In the genomic region with DNA sequence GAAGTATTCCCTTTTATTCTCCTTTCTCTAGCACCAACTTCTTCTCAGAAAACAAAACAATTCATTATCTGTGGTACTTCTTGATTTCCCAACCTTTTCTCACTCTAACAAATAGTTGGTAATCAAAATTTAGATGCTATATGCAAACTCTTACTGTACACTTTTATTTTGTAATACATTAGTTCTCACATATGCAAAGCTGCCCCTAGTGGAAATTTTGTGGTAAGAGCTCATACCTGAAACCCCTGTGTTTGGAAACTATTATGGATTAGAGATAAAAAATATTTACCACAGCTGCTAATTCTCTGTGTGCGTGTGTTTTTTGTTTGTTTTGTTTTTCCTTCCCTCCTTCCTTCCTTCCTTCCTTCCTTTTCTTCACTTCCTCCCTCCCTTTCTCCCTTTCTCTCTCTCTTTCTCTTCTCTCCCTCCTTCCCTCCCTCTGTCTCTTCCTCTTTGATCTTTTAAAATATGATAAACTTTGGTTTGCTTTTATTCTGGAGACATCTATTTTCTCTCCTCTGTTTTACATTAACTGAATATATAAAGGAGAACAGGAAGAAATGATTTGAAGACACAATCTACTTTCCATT, we compare ENCODE assay signal across 10 cellular contexts.
A peak's percentile ranks its signal among the peaks of the same experiment; 100 is the strongest.
DNase-seq lines count a peak whose midpoint lies in the region; ATAC-seq, FAIRE-seq and TF ChIP-seq lines count a peak whose summit lies in the region.
"Had no signal": no experiment of that assay in that cellular context is flagged by ENCODE, and none has a peak within 500 bp of the region (broad histone marks: within the 10 kb centered on the region; RNA-seq: fewer than 3 reads in every experiment).

No MANE protein-coding gene starts in this region.

- DNase-seq in A673 (ENCODE audit: low spot score) (peak; percentile 42), HEK293T (ENCODE audit: extremely low spot score) (peak; percentile 43), RCC 7860 (ENCODE audit: low spot score) (peak; percentile 8), epithelial cell of esophagus (ENCODE audit: low read depth) (peak; percentile 49), GM12891 (ENCODE audit: insufficient read length, low spot score) (no peak), GDM1 (lab: John Stamatoyannopoulos, UW) (no peak), NCI-H2029 treated with DMSO at 0.1 percent for 48 hours (lab: John Stamatoyannopoulos, UW) (no peak)
- DNase-seq: activated CD8-positive, alpha-beta T cell treated with anti-CD3 and anti-CD28 coated beads for 36 hours had no signal

- no peak overlapping the region for H3K27ac ChIP-seq in A673 (ENCODE audit: low read depth, low read length, poor library complexity, severe bottlenecking)
- H3K27ac ChIP-seq: neutrophil had no signal

- BruUV-seq in A673 (replicated peaks; lab: Mats Ljungman, UMichigan) = no TSS peak

- H3K4me1 ChIP-seq in A673 (ENCODE audit: insufficient read depth, low read length, poor library complexity, severe bottlenecking) = peaks cover 8% of the 10 kb centered on the region

- peak; percentile 64 for TF ChIP-seq CTCF in A673 (conservative IDR thresholded peaks at IDR 0.05; ENCODE audit: low read depth, low read length)
- TF ChIP-seq CTCF in epithelial cell of esophagus (IDR thresholded peaks at IDR 0.05; ENCODE audit: insufficient read depth, low read depth, low read length, missing control alignments) = peak; percentile 61

- POLR2A ChIA-PET in A673 (lab: Charles Lee; ENCODE audit: low non-redundant PET) = no interaction called here
- POLR2A ChIA-PET in HEK293T (lab: Yijun Ruan, JAX) = no interaction called here

- H3K36me3 ChIP-seq in A673 (ENCODE audit: insufficient read depth, low read length, poor library complexity, severe bottlenecking) = no peaks in the 10 kb centered on the region
- H3K36me3 ChIP-seq: neutrophil had no signal

- FAIRE-seq in RCC 7860 (lab: Jason Lieb, UNC) (no peak), GM12891 (lab: Jason Lieb, UNC) (no peak)

- H3K27me3 ChIP-seq in A673 (replicated peaks; ENCODE audit: insufficient read depth, low read depth, low read length, poor library complexity) = no peaks in the 10 kb centered on the region
- H3K27me3 ChIP-seq: neutrophil had no signal

- CTCF ChIA-PET in A673 (lab: Charles Lee) = no interaction called here
- CTCF ChIA-PET in HEK293T (lab: Yijun Ruan, JAX) = interaction anchor here (0.6 to 1.0 kb wide), 3 partner anchors 10 to 1250 kb away, joined by 3 to 4 read pairs (median 3); no protein-coding TSS in a partner anchor

- H3K9me3 ChIP-seq in A673 (ENCODE audit: low read depth, low read length, poor library complexity, severe bottlenecking) = no peaks in the 10 kb centered on the region
- H3K9me3 ChIP-seq: neutrophil had no signal

- no peak for ATAC-seq in GM18870 (IDR thresholded peaks at IDR 0.05; ENCODE audit: unreplicated experiment)
- ATAC-seq: activated CD8-positive, alpha-beta T cell treated with anti-CD3 and anti-CD28 coated beads for 36 hours had no signal

- H3K4me3 ChIP-seq in A673 (ENCODE audit: low read depth, low read length, poor library complexity, severe bottlenecking) (no peak overlapping the region), epithelial cell of esophagus (ENCODE audit: low read length) (no peak overlapping the region)

- TF ChIP-seq POLR2A in GM12891 (IDR thresholded peaks at IDR 0.05; ENCODE audit: low read depth, low read length) = no peak

- intact Hi-C loops in A673 (cut with micrococcal nuclease; ENCODE audit: unreplicated experiment) = no loop called here

TF ChIP-seq in HEK293T, 16 proteins besides CTCF, POLR2A, EP300 and RAD21:
- TF ChIP-seq ARNT (IDR thresholded peaks at IDR 0.05) = no peak
- TF ChIP-seq BHLHE40 (IDR thresholded peaks at IDR 0.05; ENCODE audit: borderline replicate concordance) = no peak
- TF ChIP-seq LEF1 (IDR thresholded peaks at IDR 0.05; ENCODE audit: borderline replicate concordance) = no peak
- no peak for TF ChIP-seq FOXA1 (IDR thresholded peaks at IDR 0.05)
- no peak for TF ChIP-seq FOXM1 (IDR thresholded peaks at IDR 0.05; ENCODE audit: borderline replicate concordance)
- TF ChIP-seq HDGF (IDR thresholded peaks at IDR 0.05; ENCODE audit: borderline replicate concordance) = no peak
- no peak for TF ChIP-seq TARDBP (IDR thresholded peaks at IDR 0.05)
- no peak for TF ChIP-seq NFRKB (IDR thresholded peaks at IDR 0.05)
- TF ChIP-seq ELF4 (IDR thresholded peaks at IDR 0.05) = no peak
- TF ChIP-seq, protein P1, sequence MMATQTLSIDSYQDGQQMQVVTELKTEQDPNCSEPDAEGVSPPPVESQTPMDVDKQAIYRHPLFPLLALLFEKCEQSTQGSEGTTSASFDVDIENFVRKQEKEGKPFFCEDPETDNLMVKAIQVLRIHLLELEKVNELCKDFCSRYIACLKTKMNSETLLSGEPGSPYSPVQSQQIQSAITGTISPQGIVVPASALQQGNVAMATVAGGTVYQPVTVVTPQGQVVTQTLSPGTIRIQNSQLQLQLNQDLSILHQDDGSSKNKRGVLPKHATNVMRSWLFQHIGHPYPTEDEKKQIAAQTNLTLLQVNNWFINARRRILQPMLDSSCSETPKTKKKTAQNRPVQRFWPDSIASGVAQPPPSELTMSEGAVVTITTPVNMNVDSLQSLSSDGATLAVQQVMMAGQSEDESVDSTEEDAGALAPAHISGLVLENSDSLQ (IDR thresholded peaks at IDR 0.05) = no peak
- TF ChIP-seq FOXK2 (IDR thresholded peaks at IDR 0.05) = no peak
- no peak for TF ChIP-seq CTBP1 (IDR thresholded peaks at IDR 0.05; ENCODE audit: borderline replicate concordance)
- no peak for TF ChIP-seq SUZ12 (IDR thresholded peaks at IDR 0.05)
- no peak for TF ChIP-seq ZNF384 (IDR thresholded peaks at IDR 0.05)
- TF ChIP-seq SP1 (IDR thresholded peaks at IDR 0.05) = no peak
- no peak for TF ChIP-seq L3MBTL2 (conservative IDR thresholded peaks at IDR 0.05)
TF ChIP-seq in HEK293T: peak in this region for 0.

TF ChIP-seq in GM12891, 5 proteins besides CTCF, POLR2A, EP300 and RAD21:
- TF ChIP-seq TAF1 (IDR thresholded peaks at IDR 0.05; ENCODE audit: low read depth, low read length) (no peak), PAX5 (IDR thresholded peaks at IDR 0.05; ENCODE audit: insufficient read depth, low read length, severe bottlenecking) (no peak), SPI1 (IDR thresholded peaks at IDR 0.05; ENCODE audit: low read depth, low read length) (no peak), POLR2AphosphoS5 (IDR thresholded peaks at IDR 0.05; ENCODE audit: low read depth, low read length) (no peak), POU2F2 (IDR thresholded peaks at IDR 0.05; ENCODE audit: low read depth, low read length) (no peak)
TF ChIP-seq in GM12891: peak in this region for 0.

Comparison
In these comparisons a context has a peak if more than half of its experiments do, and no peak if none do; other contexts are left out.
1. DNase-seq: peak in A673 (single experiment), HEK293T (single experiment), RCC 7860 (single experiment) and epithelial cell of esophagus (single experiment); none in GM12891 (single experiment), GDM1 (single experiment) and NCI-H2029 treated with DMSO at 0.1 percent for 48 hours (single experiment).